Comparison of ENCODE assay signal across 19 cellular contexts in genomic region chr18:65968605-65969004, GRCh38.
DNase-seq lines count a peak whose midpoint lies in the region; ATAC-seq, FAIRE-seq and TF ChIP-seq lines count a peak whose summit lies in the region.
"Had no signal": no experiment of that assay in that cellular context is flagged by ENCODE, and none has a peak within 500 bp of the region (broad histone marks: within the 10 kb centered on the region; RNA-seq: fewer than 3 reads in every experiment).

No MANE protein-coding gene starts in this region.

- H3K27ac ChIP-seq in HepG2 (ENCODE audit: extremely low read length, insufficient read depth, low read length): no peak overlapping the region
- no peak overlapping the region for H3K27ac ChIP-seq in right lobe of liver
- H3K27ac ChIP-seq in PC-9: no peak overlapping the region
- H3K27ac ChIP-seq: left lung, SJSA1, transverse colon had no signal

- no peaks in the 10 kb centered on the region for H4K20me1 ChIP-seq in HepG2 (ENCODE audit: insufficient read depth, low read length)
- no peaks in the 10 kb centered on the region for H4K20me1 ChIP-seq in PC-9 (ENCODE audit: insufficient read depth)

- TF ChIP-seq CTCF in HepG2 (CRISPR knock-in tag; IDR thresholded peaks at IDR 0.05) (no peak), right lobe of liver (IDR thresholded peaks at IDR 0.05) (peak in 1 of 4 donors; percentile 16), PC-9 (conservative IDR thresholded peaks at IDR 0.05) (peak; percentile 49), endothelial cell (IDR thresholded peaks at IDR 0.05; ENCODE audit: unreplicated experiment) (peak; percentile 73)

- BruUV-seq in HepG2 (replicated peaks; lab: Mats Ljungman, UMichigan) (no TSS peak), PC-9 (replicated peaks; lab: Mats Ljungman, UMichigan) (no TSS peak)

- no peak overlapping the region for H3K4me3 Mint-ChIP-seq in endothelial cell (ENCODE audit: unreplicated experiment)
- no peak overlapping the region for H3K4me3 Mint-ChIP-seq in effector memory CD8-positive, alpha-beta T cell
- H3K4me3 Mint-ChIP-seq in activated CD4-positive, alpha-beta T cell treated with anti-CD3 and anti-CD28 coated beads, Interleukin-2, amount 10 ng/mL, durations not matched to agents 24 days and 14 days: no peak overlapping the region
- H3K4me3 Mint-ChIP-seq: activated CD8-positive, alpha-beta memory T cell treated with anti-CD3 and anti-CD28 coated beads, Interleukin-2, amount 10 ng/mL, durations not matched to agents 7 days and 5 days; naive thymus-derived CD8-positive, alpha-beta T cell had no signal

- no peak overlapping the region for H3K27ac Mint-ChIP-seq in endothelial cell (ENCODE audit: unreplicated experiment)
- no peak overlapping the region for H3K27ac Mint-ChIP-seq in effector memory CD8-positive, alpha-beta T cell
- no peak overlapping the region for H3K27ac Mint-ChIP-seq in activated CD4-positive, alpha-beta T cell treated with anti-CD3 and anti-CD28 coated beads, Interleukin-2, amount 10 ng/mL, durations not matched to agents 24 days and 14 days
- H3K27ac Mint-ChIP-seq: activated CD8-positive, alpha-beta memory T cell treated with anti-CD3 and anti-CD28 coated beads, Interleukin-2, amount 10 ng/mL, durations not matched to agents 7 days and 5 days; naive thymus-derived CD8-positive, alpha-beta T cell had no signal

- H3K4me1 Mint-ChIP-seq in endothelial cell (ENCODE audit: unreplicated experiment): no peaks in the 10 kb centered on the region
- H3K4me1 Mint-ChIP-seq in effector memory CD8-positive, alpha-beta T cell (ENCODE audit: low read depth in 2 of 2): no peaks in the 10 kb centered on the region
- H3K4me1 Mint-ChIP-seq in activated CD4-positive, alpha-beta T cell treated with anti-CD3 and anti-CD28 coated beads, Interleukin-2, amount 10 ng/mL, durations not matched to agents 24 days and 14 days: no peaks in the 10 kb centered on the region
- H3K4me1 Mint-ChIP-seq: activated CD8-positive, alpha-beta memory T cell treated with anti-CD3 and anti-CD28 coated beads, Interleukin-2, amount 10 ng/mL, durations not matched to agents 7 days and 5 days; naive thymus-derived CD8-positive, alpha-beta T cell had no signal

- H3K9me3 ChIP-seq in HepG2 (ENCODE audit: low read length) (no peaks in the 10 kb centered on the region), right lobe of liver (no peaks in the 10 kb centered on the region), PC-9 (ENCODE audit: insufficient read depth, low read depth) (no peaks in the 10 kb centered on the region)
- H3K9me3 ChIP-seq: left lung, transverse colon had no signal

- no peaks in the 10 kb centered on the region for H3K9me3 Mint-ChIP-seq in endothelial cell (ENCODE audit: unreplicated experiment)
- H3K9me3 Mint-ChIP-seq in effector memory CD8-positive, alpha-beta T cell: peaks cover 9 to 15% of the 10 kb centered on the region in 2 donors
- H3K9me3 Mint-ChIP-seq in activated CD4-positive, alpha-beta T cell treated with anti-CD3 and anti-CD28 coated beads, Interleukin-2, amount 10 ng/mL, durations not matched to agents 24 days and 14 days: no peaks in the 10 kb centered on the region

- H3K36me3 Mint-ChIP-seq in endothelial cell (ENCODE audit: low read depth, unreplicated experiment): no peaks in the 10 kb centered on the region
- no peaks in the 10 kb centered on the region for H3K36me3 Mint-ChIP-seq in effector memory CD8-positive, alpha-beta T cell (ENCODE audit: insufficient read depth)
- H3K36me3 Mint-ChIP-seq in activated CD4-positive, alpha-beta T cell treated with anti-CD3 and anti-CD28 coated beads, Interleukin-2, amount 10 ng/mL, durations not matched to agents 24 days and 14 days (ENCODE audit: low read depth): no peaks in the 10 kb centered on the region
- H3K36me3 Mint-ChIP-seq: activated CD8-positive, alpha-beta memory T cell treated with anti-CD3 and anti-CD28 coated beads, Interleukin-2, amount 10 ng/mL, durations not matched to agents 7 days and 5 days; naive thymus-derived CD8-positive, alpha-beta T cell had no signal

- H3K9ac ChIP-seq in HepG2 (ENCODE audit: insufficient read depth, low read depth, low read length): no peak overlapping the region

- TF ChIP-seq POLR2A in HepG2 (IDR thresholded peaks at IDR 0.05; ENCODE audit: insufficient read depth in 1 of 2, low read depth in 2 of 2, low read length in 2 of 2): no peak
- no peak for TF ChIP-seq POLR2A in right lobe of liver (IDR thresholded peaks at IDR 0.05)

- POLR2A ChIA-PET in HepG2 (lab: Yijun Ruan, JAX): no interaction called here
- POLR2A ChIA-PET in PC-9 (lab: Charles Lee; ENCODE audit: unreplicated experiment): no interaction called here

- TF ChIP-seq RAD21 in HepG2 (CRISPR knock-in tag; IDR thresholded peaks at IDR 0.05): no peak

- CTCF ChIA-PET in HepG2 (lab: Yijun Ruan, JAX; ENCODE audit: low intra/inter-chr PET ratio, low total read pairs): interaction anchor here (1.6 kb wide), 1 partner anchor 527 kb away, joined by 5 read pairs; no protein-coding TSS in a partner anchor
- CTCF ChIA-PET in PC-9 (lab: Charles Lee): no interaction called here

- no peaks in the 10 kb centered on the region for H3F3A ChIP-seq in PC-9 (ENCODE audit: insufficient read depth, low read depth)

- no peak overlapping the region for H3K4me2 ChIP-seq in HepG2 (ENCODE audit: low read depth, low read length)
- no peak overlapping the region for H3K4me2 ChIP-seq in PC-9

- H3K36me3 ChIP-seq in HepG2 (replicated peaks in 1 of 2; ENCODE audit: control insufficient read depth in 1 of 2, insufficient read depth in 2 of 2, low read length in 2 of 2) (no peaks in the 10 kb centered on the region), right lobe of liver (no peaks in the 10 kb centered on the region), PC-9 (ENCODE audit: low read depth) (no peaks in the 10 kb centered on the region)
- H3K36me3 ChIP-seq: left lung, SJSA1, transverse colon had no signal

- DNase-seq in HepG2 (ENCODE audit: low spot score) (no peak), right lobe of liver (no peak), PC-9 (no peak), endothelial cell (ENCODE audit: low spot score) (peak; percentile 24), glomerular visceral epithelial cell (ENCODE audit: extremely low spot score) (no peak)
- no peak for DNase-seq in effector memory CD8-positive, alpha-beta T cell
- no peak for DNase-seq in activated CD4-positive, alpha-beta T cell treated with anti-CD3 and anti-CD28 coated beads, Interleukin-2, amount 10 ng/mL, durations not matched to agents 24 days and 14 days
- DNase-seq: activated CD8-positive, alpha-beta memory T cell treated with anti-CD3 and anti-CD28 coated beads, Interleukin-2, amount 10 ng/mL, durations not matched to agents 7 days and 5 days; activated naive CD4-positive, alpha-beta T cell; caudate nucleus; left lung; naive thymus-derived CD8-positive, alpha-beta T cell; NCI-H1105 treated with DMSO at 0.1 percent for 48 hours; right cardiac atrium; stimulated activated CD4-positive, alpha-beta T cell treated with anti-CD3 and anti-CD28 coated beads, Interleukin-4, amount 100 ng/mL, for 24 hours; transverse colon had no signal

- H2AFZ ChIP-seq in HepG2 (ENCODE audit: low read length) (no peak overlapping the region), PC-9 (no peak overlapping the region)

- 7% methylated on average over 6 of the region's 6 CpGs for WGBS in HepG2 (ENCODE audit: low lambda C conversion rate)
- 39% methylated on average over 6 of the region's 6 CpGs for WGBS in right lobe of liver (ENCODE audit: insufficient coverage, low coverage, low lambda C conversion rate, missing lambda C conversion rate)

- peak; percentile 41; the same call in 1 of the 3 replicates for ATAC-seq in HepG2
- no peak for ATAC-seq in right lobe of liver
- no peak for ATAC-seq in effector memory CD8-positive, alpha-beta T cell (replicated peaks)
- no peak for ATAC-seq in GM21786 (IDR thresholded peaks at IDR 0.05; ENCODE audit: unreplicated experiment)
- ATAC-seq: activated CD8-positive, alpha-beta memory T cell treated with anti-CD3 and anti-CD28 coated beads, Interleukin-2, amount 10 ng/mL, durations not matched to agents 7 days and 5 days; GM12878; left lung; naive thymus-derived CD8-positive, alpha-beta T cell; right cardiac atrium had no signal

- intact Hi-C loops in HepG2 (cut with micrococcal nuclease; ENCODE audit: unreplicated experiment): loop anchor here (2.0 kb wide), 1 partner anchor 526 kb away; no protein-coding TSS in a partner anchor
- intact Hi-C loops in right lobe of liver (cut with DNase I): no loop called here
- intact Hi-C loops in PC-9 (cut with micrococcal nuclease; ENCODE audit: unreplicated experiment): no loop called here
- intact Hi-C loops in activated CD4-positive, alpha-beta T cell treated with anti-CD3 and anti-CD28 coated beads, Interleukin-2, amount 10 ng/mL, durations not matched to agents 24 days and 14 days (cut with micrococcal nuclease): no loop called here

- H3K4me3 ChIP-seq in HepG2 (replicated peaks in 1 of 3; ENCODE audit: insufficient read depth in 1 of 3, low read depth in 2 of 3, low read length in 3 of 3) (no peak overlapping the region), right lobe of liver (no peak overlapping the region), PC-9 (no peak overlapping the region)
- H3K4me3 ChIP-seq: GM12878, left lung, SJSA1, transverse colon had no signal

- FAIRE-seq in HepG2 (lab: Jason Lieb, UNC): no peak
- FAIRE-seq: GM12878 had no signal

- H3K79me2 ChIP-seq in HepG2 (ENCODE audit: insufficient read depth, low read length): no peaks in the 10 kb centered on the region
- no peaks in the 10 kb centered on the region for H3K79me2 ChIP-seq in PC-9 (ENCODE audit: low read depth)

- H3K27me3 ChIP-seq in HepG2 (ENCODE audit: control insufficient read depth in 1 of 2, insufficient read depth in 2 of 2, low read length in 2 of 2) (no peaks in the 10 kb centered on the region), right lobe of liver (no peaks in the 10 kb centered on the region), PC-9 (ENCODE audit: insufficient read depth, low read depth) (no peaks in the 10 kb centered on the region)
- H3K27me3 ChIP-seq: left lung, SJSA1, transverse colon had no signal

- in situ Hi-C loops in HepG2 (cut with HindIII; ENCODE audit: extremely low pct_ligation_motif_present, low pct_unique_long_range_greater_than_20kb): loop anchor here (25.0 kb wide), 1 partner anchor 544 kb away; no protein-coding TSS in a partner anchor

- H3K4me1 ChIP-seq in HepG2 (ENCODE audit: insufficient read depth, low read length) (no peaks in the 10 kb centered on the region), right lobe of liver (no peaks in the 10 kb centered on the region), PC-9 (replicated peaks; ENCODE audit: insufficient read depth) (no peaks in the 10 kb centered on the region)
- H3K4me1 ChIP-seq: left lung, SJSA1, transverse colon had no signal

- H3K27me3 Mint-ChIP-seq in endothelial cell (ENCODE audit: unreplicated experiment): no peaks in the 10 kb centered on the region
- no peaks in the 10 kb centered on the region for H3K27me3 Mint-ChIP-seq in effector memory CD8-positive, alpha-beta T cell
- H3K27me3 Mint-ChIP-seq in activated CD4-positive, alpha-beta T cell treated with anti-CD3 and anti-CD28 coated beads, Interleukin-2, amount 10 ng/mL, durations not matched to agents 24 days and 14 days: no peaks in the 10 kb centered on the region
- H3K27me3 Mint-ChIP-seq: activated CD8-positive, alpha-beta memory T cell treated with anti-CD3 and anti-CD28 coated beads, Interleukin-2, amount 10 ng/mL, durations not matched to agents 7 days and 5 days; naive thymus-derived CD8-positive, alpha-beta T cell had no signal

- no peaks in the 10 kb centered on the region; the same call in 1 of the 2 replicates for H3K9me2 ChIP-seq in PC-9 (ENCODE audit: insufficient read depth)

- TF ChIP-seq EP300 in HepG2 (IDR thresholded peaks at IDR 0.05; ENCODE audit: low read depth in 2 of 2, low read length in 2 of 2) (no peak), HepG2 (CRISPR knock-in tag; IDR thresholded peaks at IDR 0.05; ENCODE audit: borderline replicate concordance) (no peak)
